Comparison of ENCODE assay signal across 13 cellular contexts in genomic region chr6:10962673-10963072, GRCh38.
A peak's percentile ranks its signal among the peaks of the same experiment; 100 is the strongest.
DNase-seq lines count a peak whose midpoint lies in the region; ATAC-seq and TF ChIP-seq lines count a peak whose summit lies in the region.
"Had no signal": no experiment of that assay in that cellular context is flagged by ENCODE, and none has a peak within 500 bp of the region (broad histone marks: within the 10 kb centered on the region; RNA-seq: fewer than 3 reads in every experiment).

No MANE protein-coding gene starts in this region.

- no peaks in the 10 kb centered on the region for H3K27me3 ChIP-seq in adipocyte (replicated peaks; ENCODE audit: control insufficient read depth, insufficient read depth, low read length)
- H3K27me3 ChIP-seq: pancreas, upper lobe of left lung had no signal

- H3K36me3 ChIP-seq in adipocyte (ENCODE audit: control insufficient read depth, insufficient read depth, low read length, severe bottlenecking): no peaks in the 10 kb centered on the region
- H3K36me3 ChIP-seq: pancreas, upper lobe of left lung had no signal

- H3K27me3 Mint-ChIP-seq in type B pancreatic cell: no peaks in the 10 kb centered on the region

- ATAC-seq in HG02642 (IDR thresholded peaks at IDR 0.05; ENCODE audit: poor library complexity, unreplicated experiment): peak; percentile 53
- ATAC-seq in HG03571 (IDR thresholded peaks at IDR 0.05; ENCODE audit: unreplicated experiment): no peak

- H3K4me3 ChIP-seq in AG10803 (ENCODE audit: low read length) (no peak overlapping the region), adipocyte (ENCODE audit: low read length) (no peak overlapping the region)
- H3K4me3 ChIP-seq: pancreas, upper lobe of left lung had no signal

- TF ChIP-seq CTCF in AG10803 (conservative IDR thresholded peaks at IDR 0.05; ENCODE audit: low read length) (no peak), type B pancreatic cell (conservative IDR thresholded peaks at IDR 0.05) (no peak)

- no peak overlapping the region for H3K27ac Mint-ChIP-seq in type B pancreatic cell
- H3K27ac Mint-ChIP-seq: activated naive CD4-positive, alpha-beta T cell treated with anti-CD3 and anti-CD28 coated beads, Interleukin-2, amount 50 U/mL, for 24 hours had no signal

- no peak overlapping the region for H3K4me3 Mint-ChIP-seq in type B pancreatic cell
- H3K4me3 Mint-ChIP-seq: activated naive CD4-positive, alpha-beta T cell treated with anti-CD3 and anti-CD28 coated beads, Interleukin-2, amount 50 U/mL, for 24 hours had no signal

- H3K9ac ChIP-seq in adipocyte (ENCODE audit: low read length): no peak overlapping the region

- DNase-seq in AG10803 (ENCODE audit: low read depth): peak; percentile 80
- DNase-seq in adipocyte (ENCODE audit: low read depth): peak; percentile 93
- DNase-seq in foreskin melanocyte: peak; percentile 34
- no peak for DNase-seq in ecto neural progenitor cell (ENCODE audit: low spot score)
- no peak for DNase-seq in activated naive CD4-positive, alpha-beta T cell treated with anti-CD3 and anti-CD28 coated beads, Interleukin-2, amount 50 U/mL, for 16 hours
- DNase-seq in type B pancreatic cell (ENCODE audit: extremely low spot score, unreplicated experiment): no peak
- DNase-seq: activated CD4-positive, alpha-beta T cell treated with anti-CD3 and anti-CD28 coated beads for 4 hours; NCI-H510A treated with DMSO at 0.1 percent for 48 hours; pancreas; upper lobe of left lung had no signal

- H3K36me3 Mint-ChIP-seq in type B pancreatic cell: peaks cover 15% of the 10 kb centered on the region

- no peaks in the 10 kb centered on the region for H3K4me1 Mint-ChIP-seq in type B pancreatic cell (ENCODE audit: unreplicated experiment)
- H3K4me1 Mint-ChIP-seq: activated naive CD4-positive, alpha-beta T cell treated with anti-CD3 and anti-CD28 coated beads, Interleukin-2, amount 50 U/mL, for 24 hours had no signal

- peaks cover 18% of the 10 kb centered on the region for H3K9me3 ChIP-seq in adipocyte (ENCODE audit: control insufficient read depth, low read length)
- H3K9me3 ChIP-seq: pancreas had no signal

- H3K9me3 Mint-ChIP-seq in type B pancreatic cell: peaks cover 6% of the 10 kb centered on the region

- peaks cover 6% of the 10 kb centered on the region for H3K4me1 ChIP-seq in adipocyte (ENCODE audit: control insufficient read depth, insufficient read depth, low read length)
- H3K4me1 ChIP-seq: pancreas, upper lobe of left lung had no signal

Comparison
In these comparisons a context has a peak if more than half of its experiments do, and no peak if none do; other contexts are left out.
1. DNase-seq: peak in AG10803 (single experiment), adipocyte (single experiment) and foreskin melanocyte (single experiment); none in ecto neural progenitor cell (single experiment), activated naive CD4-positive, alpha-beta T cell treated with anti-CD3 and anti-CD28 coated beads, Interleukin-2, amount 50 U/mL, for 16 hours (single experiment) and type B pancreatic cell (single experiment).